1 cellular context compared by ENCODE assay signal in genomic region chr12:51047655-51048540, GRCh38.
TF ChIP-seq lines count a peak whose summit lies in the region.

A gene with protein sequence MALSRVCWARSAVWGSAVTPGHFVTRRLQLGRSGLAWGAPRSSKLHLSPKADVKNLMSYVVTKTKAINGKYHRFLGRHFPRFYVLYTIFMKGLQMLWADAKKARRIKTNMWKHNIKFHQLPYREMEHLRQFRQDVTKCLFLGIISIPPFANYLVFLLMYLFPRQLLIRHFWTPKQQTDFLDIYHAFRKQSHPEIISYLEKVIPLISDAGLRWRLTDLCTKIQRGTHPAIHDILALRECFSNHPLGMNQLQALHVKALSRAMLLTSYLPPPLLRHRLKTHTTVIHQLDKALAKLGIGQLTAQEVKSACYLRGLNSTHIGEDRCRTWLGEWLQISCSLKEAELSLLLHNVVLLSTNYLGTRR (plus strand): TSS chr12:51048327. CDS start chr12:51048357, 30 bp downstream.

TF ChIP-seq in HepG2, 621 proteins besides CTCF, POLR2A, EP300 and RAD21 (continued from another document and continues in another):
- TF ChIP-seq, protein P1, sequence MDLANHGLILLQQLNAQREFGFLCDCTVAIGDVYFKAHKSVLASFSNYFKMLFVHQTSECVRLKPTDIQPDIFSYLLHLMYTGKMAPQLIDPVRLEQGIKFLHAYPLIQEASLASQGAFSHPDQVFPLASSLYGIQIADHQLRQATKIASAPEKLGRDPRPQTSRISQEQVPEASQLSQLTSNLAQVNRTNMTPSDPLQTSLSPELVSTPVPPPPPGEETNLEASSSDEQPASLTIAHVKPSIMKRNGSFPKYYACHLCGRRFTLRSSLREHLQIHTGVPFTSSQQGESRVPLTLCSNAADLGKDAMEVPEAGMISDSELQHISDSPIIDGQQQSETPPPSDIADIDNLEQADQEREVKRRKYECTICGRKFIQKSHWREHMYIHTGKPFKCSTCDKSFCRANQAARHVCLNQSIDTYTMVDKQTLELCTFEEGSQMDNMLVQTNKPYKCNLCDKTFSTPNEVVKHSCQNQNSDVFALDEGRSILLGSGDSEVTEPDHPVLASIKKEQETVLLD (CRISPR knock-in tag; IDR thresholded peaks at IDR 0.05; ENCODE audit: low read depth): no peak
- TF ChIP-seq MAZ (IDR thresholded peaks at IDR 0.05; ENCODE audit: borderline replicate concordance, low read depth, low read length) (0 out of 2 replicates have a peak, but pooled peaks have one; percentile 49), MAZ (CRISPR knock-in tag; IDR thresholded peaks at IDR 0.05; ENCODE audit: low read depth) (peak; percentile 76), CBX1 (IDR thresholded peaks at IDR 0.05; ENCODE audit: low read depth) (no peak), ZBTB49 (CRISPR knock-in tag; IDR thresholded peaks at IDR 0.05; ENCODE audit: borderline replicate concordance) (no peak), ZNF746 (CRISPR knock-in tag; IDR thresholded peaks at IDR 0.05) (no peak), CAMTA2 (CRISPR knock-in tag; IDR thresholded peaks at IDR 0.05; ENCODE audit: borderline replicate concordance) (no peak; the same call in 1 of the 2 replicates), NR2F6 (IDR thresholded peaks at IDR 0.05) (peak; percentile 18; the same call in 1 of the 2 replicates), NR2F6 (CRISPR knock-in tag; IDR thresholded peaks at IDR 0.05) (no peak), BCL6 (CRISPR knock-in tag; IDR thresholded peaks at IDR 0.05) (peak; percentile 51; the same call in 1 of the 2 replicates), ZNF263 (CRISPR knock-in tag; IDR thresholded peaks at IDR 0.05) (no peak), POGK (CRISPR knock-in tag; conservative IDR thresholded peaks at IDR 0.05) (peak; percentile 63; the same call in 1 of the 2 replicates), RFX5 (IDR thresholded peaks at IDR 0.05; ENCODE audit: low read depth, low read length) (0 out of 2 replicates have a peak, but pooled peaks have one; percentile 21), XRCC5 (optimal IDR thresholded peaks at IDR 0.05; ENCODE audit: low read length) (peak; percentile 49), GATAD1 (CRISPR knock-in tag; IDR thresholded peaks at IDR 0.05) (peak; percentile 88), POLR2AphosphoS5 (IDR thresholded peaks at IDR 0.05; ENCODE audit: low read depth, low read length) (peak; percentile 93), PREB (CRISPR knock-in tag; IDR thresholded peaks at IDR 0.05) (0 out of 2 replicates have a peak, but pooled peaks have one; percentile 22), PHF5A (CRISPR knock-in tag; IDR thresholded peaks at IDR 0.05; ENCODE audit: low read depth, unreplicated experiment) (peak; percentile 55), ZNF432 (CRISPR knock-in tag; IDR thresholded peaks at IDR 0.05; ENCODE audit: borderline replicate concordance) (no peak), ELK4 (CRISPR knock-in tag; IDR thresholded peaks at IDR 0.05; ENCODE audit: borderline replicate concordance) (no peak), ERF (CRISPR knock-in tag; IDR thresholded peaks at IDR 0.05) (peak; percentile 65), POGZ (CRISPR knock-in tag; IDR thresholded peaks at IDR 0.05) (peak; percentile 73), GTF2F1 (IDR thresholded peaks at IDR 0.05; ENCODE audit: low read length) (no peak), ZNF318 (CRISPR knock-in tag; IDR thresholded peaks at IDR 0.05) (no peak), ZNF101 (CRISPR knock-in tag; IDR thresholded peaks at IDR 0.05; ENCODE audit: borderline replicate concordance, low read depth) (no peak), HMG20A (CRISPR knock-in tag; IDR thresholded peaks at IDR 0.05; ENCODE audit: borderline replicate concordance) (no peak), SMYD3 (CRISPR knock-in tag; IDR thresholded peaks at IDR 0.05) (0 out of 2 replicates have a peak, but pooled peaks have one; percentile 17), EEA1 (CRISPR knock-in tag; IDR thresholded peaks at IDR 0.05; ENCODE audit: borderline replicate concordance) (no peak)
- TF ChIP-seq, protein P2, sequence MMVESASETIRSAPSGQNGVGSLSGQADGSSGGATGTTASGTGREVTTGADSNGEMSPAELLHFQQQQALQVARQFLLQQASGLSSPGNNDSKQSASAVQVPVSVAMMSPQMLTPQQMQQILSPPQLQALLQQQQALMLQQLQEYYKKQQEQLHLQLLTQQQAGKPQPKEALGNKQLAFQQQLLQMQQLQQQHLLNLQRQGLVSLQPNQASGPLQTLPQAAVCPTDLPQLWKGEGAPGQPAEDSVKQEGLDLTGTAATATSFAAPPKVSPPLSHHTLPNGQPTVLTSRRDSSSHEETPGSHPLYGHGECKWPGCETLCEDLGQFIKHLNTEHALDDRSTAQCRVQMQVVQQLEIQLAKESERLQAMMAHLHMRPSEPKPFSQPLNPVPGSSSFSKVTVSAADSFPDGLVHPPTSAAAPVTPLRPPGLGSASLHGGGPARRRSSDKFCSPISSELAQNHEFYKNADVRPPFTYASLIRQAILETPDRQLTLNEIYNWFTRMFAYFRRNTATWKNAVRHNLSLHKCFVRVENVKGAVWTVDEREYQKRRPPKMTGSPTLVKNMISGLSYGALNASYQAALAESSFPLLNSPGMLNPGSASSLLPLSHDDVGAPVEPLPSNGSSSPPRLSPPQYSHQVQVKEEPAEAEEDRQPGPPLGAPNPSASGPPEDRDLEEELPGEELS (CRISPR knock-in tag; IDR thresholded peaks at IDR 0.05): no peak
- TF ChIP-seq, protein P3, sequence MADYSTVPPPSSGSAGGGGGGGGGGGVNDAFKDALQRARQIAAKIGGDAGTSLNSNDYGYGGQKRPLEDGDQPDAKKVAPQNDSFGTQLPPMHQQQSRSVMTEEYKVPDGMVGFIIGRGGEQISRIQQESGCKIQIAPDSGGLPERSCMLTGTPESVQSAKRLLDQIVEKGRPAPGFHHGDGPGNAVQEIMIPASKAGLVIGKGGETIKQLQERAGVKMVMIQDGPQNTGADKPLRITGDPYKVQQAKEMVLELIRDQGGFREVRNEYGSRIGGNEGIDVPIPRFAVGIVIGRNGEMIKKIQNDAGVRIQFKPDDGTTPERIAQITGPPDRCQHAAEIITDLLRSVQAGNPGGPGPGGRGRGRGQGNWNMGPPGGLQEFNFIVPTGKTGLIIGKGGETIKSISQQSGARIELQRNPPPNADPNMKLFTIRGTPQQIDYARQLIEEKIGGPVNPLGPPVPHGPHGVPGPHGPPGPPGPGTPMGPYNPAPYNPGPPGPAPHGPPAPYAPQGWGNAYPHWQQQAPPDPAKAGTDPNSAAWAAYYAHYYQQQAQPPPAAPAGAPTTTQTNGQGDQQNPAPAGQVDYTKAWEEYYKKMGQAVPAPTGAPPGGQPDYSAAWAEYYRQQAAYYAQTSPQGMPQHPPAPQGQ (CRISPR knock-in tag; IDR thresholded peaks at IDR 0.05; ENCODE audit: borderline replicate concordance): no peak
- TF ChIP-seq, protein P4, sequence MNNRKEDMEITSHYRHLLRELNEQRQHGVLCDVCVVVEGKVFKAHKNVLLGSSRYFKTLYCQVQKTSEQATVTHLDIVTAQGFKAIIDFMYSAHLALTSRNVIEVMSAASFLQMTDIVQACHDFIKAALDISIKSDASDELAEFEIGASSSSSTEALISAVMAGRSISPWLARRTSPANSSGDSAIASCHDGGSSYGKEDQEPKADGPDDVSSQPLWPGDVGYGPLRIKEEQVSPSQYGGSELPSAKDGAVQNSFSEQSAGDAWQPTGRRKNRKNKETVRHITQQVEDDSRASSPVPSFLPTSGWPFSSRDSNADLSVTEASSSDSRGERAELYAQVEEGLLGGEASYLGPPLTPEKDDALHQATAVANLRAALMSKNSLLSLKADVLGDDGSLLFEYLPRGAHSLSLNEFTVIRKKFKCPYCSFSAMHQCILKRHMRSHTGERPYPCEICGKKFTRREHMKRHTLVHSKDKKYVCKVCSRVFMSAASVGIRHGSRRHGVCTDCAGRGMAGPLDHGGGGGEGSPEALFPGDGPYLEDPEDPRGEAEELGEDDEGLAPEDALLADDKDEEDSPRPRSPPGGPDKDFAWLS (CRISPR knock-in tag; IDR thresholded peaks at IDR 0.05; ENCODE audit: borderline replicate concordance): no peak
